Comparison of ENCODE assay signal across 1 cellular context in genomic region chr2:224142397-224143312, GRCh38.
TF ChIP-seq lines count a peak whose summit lies in the region.

No MANE protein-coding gene starts in this region.

TF ChIP-seq in HepG2, 621 proteins besides CTCF, POLR2A, EP300 and RAD21 (continued from another document):
- no peak for TF ChIP-seq GMEB1 (CRISPR knock-in tag; IDR thresholded peaks at IDR 0.05; ENCODE audit: borderline replicate concordance)
- TF ChIP-seq MAX (IDR thresholded peaks at IDR 0.05) = no peak
- TF ChIP-seq EED (CRISPR knock-in tag; IDR thresholded peaks at IDR 0.05) = no peak
- TF ChIP-seq ZNF430 (CRISPR knock-in tag; IDR thresholded peaks at IDR 0.05) = no peak
- TF ChIP-seq HOMEZ (CRISPR knock-in tag; IDR thresholded peaks at IDR 0.05; ENCODE audit: low read depth) = no peak
- no peak for TF ChIP-seq ZNF441 (CRISPR knock-in tag; IDR thresholded peaks at IDR 0.05; ENCODE audit: borderline replicate concordance)
- no peak for TF ChIP-seq ZNF513 (CRISPR knock-in tag; conservative IDR thresholded peaks at IDR 0.05)
